In the genomic region with DNA sequence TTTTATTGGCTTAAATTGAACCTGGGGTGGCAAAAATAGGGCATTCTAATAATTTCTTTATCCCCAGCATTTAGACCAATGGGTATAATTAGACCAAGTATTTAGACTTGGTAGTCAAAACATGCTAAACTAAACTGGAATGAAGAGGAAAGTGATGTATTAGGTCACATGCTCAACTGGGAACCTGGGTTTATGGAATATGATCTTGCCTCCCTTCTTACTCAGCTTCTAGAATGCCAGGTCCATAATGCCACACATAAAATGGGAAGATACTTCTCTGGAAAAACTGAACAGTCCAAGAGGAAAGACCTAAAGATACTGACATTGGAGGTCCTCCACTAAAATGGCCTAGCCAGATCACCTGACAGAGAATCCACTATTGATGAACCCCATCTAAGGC, we compare ENCODE assay signal across 1 cellular context.
TF ChIP-seq lines count a peak whose summit lies in the region.

No MANE protein-coding gene starts in this region.

TF ChIP-seq in GM12891, 5 proteins besides CTCF, POLR2A, EP300 and RAD21 (continued from another document):
- no peak for TF ChIP-seq POLR2AphosphoS5 (IDR thresholded peaks at IDR 0.05; ENCODE audit: low read depth, low read length)
- TF ChIP-seq SPI1 (IDR thresholded peaks at IDR 0.05; ENCODE audit: low read depth, low read length): no peak
- TF ChIP-seq TAF1 (IDR thresholded peaks at IDR 0.05; ENCODE audit: low read depth, low read length): no peak
- TF ChIP-seq POU2F2 (IDR thresholded peaks at IDR 0.05; ENCODE audit: low read depth, low read length): no peak
